Comparison of ENCODE assay signal across 12 cellular contexts in the genomic region with DNA sequence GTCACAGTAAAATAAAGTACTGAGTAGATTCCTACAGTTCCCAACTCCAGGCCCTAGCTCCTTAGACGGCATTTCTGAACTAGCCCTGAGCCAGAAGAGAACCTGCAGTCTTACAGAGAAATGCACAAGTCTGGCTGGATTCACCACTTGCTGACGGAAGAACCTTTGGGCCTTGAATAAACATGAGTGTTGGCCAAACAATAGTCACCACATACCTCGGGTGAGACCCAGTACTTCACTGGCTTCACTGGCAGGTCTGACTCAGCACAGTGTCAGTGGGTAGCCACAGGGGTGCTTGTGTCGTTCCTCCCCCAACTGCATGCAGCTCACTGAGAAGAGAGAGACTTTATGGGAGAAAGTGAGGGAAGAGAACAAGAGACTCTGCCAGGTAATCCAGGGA.
DNase-seq lines count a peak whose midpoint lies in the region; ATAC-seq and TF ChIP-seq lines count a peak whose summit lies in the region.
"Had no signal": no experiment of that assay in that cellular context is flagged by ENCODE, and none has a peak within 500 bp of the region (broad histone marks: within the 10 kb centered on the region; RNA-seq: fewer than 3 reads in every experiment).

No MANE protein-coding gene starts in this region.

- no peaks in the 10 kb centered on the region for H3K79me2 ChIP-seq in GM23338 (replicated peaks; ENCODE audit: insufficient read depth)

- no peaks in the 10 kb centered on the region for H3K4me1 ChIP-seq in GM23338 (ENCODE audit: insufficient read depth)

- no peak overlapping the region for H3K4me3 ChIP-seq in GM23338
- H3K4me3 ChIP-seq in fibroblast of mammary gland (ENCODE audit: control insufficient read depth, low read depth, low read length) = no peak overlapping the region
- H3K4me3 ChIP-seq in skeletal muscle cell (ENCODE audit: low read depth, low read length) = no peak overlapping the region

- H3K36me3 Mint-ChIP-seq in GM23338 (ENCODE audit: low read depth) (peaks cover 32% of the 10 kb centered on the region), glutamatergic neuron (ENCODE audit: unreplicated experiment) (peaks cover 42% of the 10 kb centered on the region)

- TF ChIP-seq CTCF in GM23338 (conservative IDR thresholded peaks at IDR 0.05; ENCODE audit: low read depth in 2 of 2) (no peak), fibroblast of mammary gland (conservative IDR thresholded peaks at IDR 0.05; ENCODE audit: control insufficient read depth, insufficient read depth, low read depth, low read length) (no peak), glutamatergic neuron (IDR thresholded peaks at IDR 0.05; ENCODE audit: partially characterized antibody, unreplicated experiment) (no peak)

- no peaks in the 10 kb centered on the region for H3K36me3 ChIP-seq in GM23338 (ENCODE audit: insufficient read depth)

- H3K27me3 Mint-ChIP-seq in GM23338 (ENCODE audit: insufficient read depth, low read depth, poor library complexity) = no peaks in the 10 kb centered on the region
- H3K27me3 Mint-ChIP-seq in glutamatergic neuron (ENCODE audit: unreplicated experiment) = peaks cover 3% of the 10 kb centered on the region

- H3K4me1 Mint-ChIP-seq in GM23338 = peaks cover 12% of the 10 kb centered on the region; the same call in 2 of the 3 replicates
- H3K4me1 Mint-ChIP-seq in glutamatergic neuron (ENCODE audit: low read depth, unreplicated experiment) = no peaks in the 10 kb centered on the region

- no peak overlapping the region for H3K27ac ChIP-seq in GM23338 (ENCODE audit: low read depth)
- H3K27ac ChIP-seq: KMS-11 had no signal

- H3K4me3 Mint-ChIP-seq in GM23338 (no peak overlapping the region), glutamatergic neuron (ENCODE audit: unreplicated experiment) (no peak overlapping the region)
- H3K4me3 Mint-ChIP-seq: T-helper 2 cell treated with Interferon-gamma antibody and Interleukin-4, amounts not matched to agents 5 μg/mL and 100 μg/mL, for 36 hours had no signal

- H3K9me3 Mint-ChIP-seq in GM23338 (no peaks in the 10 kb centered on the region), glutamatergic neuron (ENCODE audit: unreplicated experiment) (peaks cover 4% of the 10 kb centered on the region)
- H3K9me3 Mint-ChIP-seq: T-helper 2 cell treated with Interferon-gamma antibody and Interleukin-4, amounts not matched to agents 5 μg/mL and 100 μg/mL, for 36 hours had no signal

- DNase-seq in GM23338 (ENCODE audit: low spot score) = peak; percentile 39
- DNase-seq in RPMI7951 (ENCODE audit: low read depth) = peak; percentile 87
- peak; percentile 97 for DNase-seq in fibroblast of mammary gland (ENCODE audit: low read depth)
- DNase-seq in skeletal muscle cell (ENCODE audit: low read depth) = peak; percentile 79
- no peak for DNase-seq in glutamatergic neuron
- DNase-seq in activated effector memory CD4-positive, alpha-beta T cell treated with anti-CD3 and anti-CD28 coated beads, Interleukin-2, amount 50 U/mL, for 16 hours = no peak
- no peak for DNase-seq in COR-L47 (lab: John Stamatoyannopoulos, UW)
- DNase-seq: cortex of kidney, NCI-H748 treated with DMSO at 0.1 percent for 48 hours, posterior cingulate gyrus had no signal

- H2AFZ ChIP-seq in GM23338 = no peak overlapping the region

- H3K27ac Mint-ChIP-seq in GM23338 (peak overlapping the region; percentile 71; the same call in 1 of the 2 replicates), glutamatergic neuron (ENCODE audit: unreplicated experiment) (no peak overlapping the region)
- H3K27ac Mint-ChIP-seq: T-helper 2 cell treated with Interferon-gamma antibody and Interleukin-4, amounts not matched to agents 5 μg/mL and 100 μg/mL, for 36 hours had no signal

- H4K20me1 ChIP-seq in GM23338 (replicated peaks; ENCODE audit: insufficient read depth) = no peaks in the 10 kb centered on the region

- peak; percentile 97 for ATAC-seq in GM23338

- no peaks in the 10 kb centered on the region for H3K27me3 ChIP-seq in GM23338 (ENCODE audit: insufficient read depth)

- H3K4me2 ChIP-seq in GM23338 = no peak overlapping the region
- H3K4me2 ChIP-seq: KMS-11 had no signal

- no peaks in the 10 kb centered on the region for H3F3A ChIP-seq in GM23338 (replicated peaks; ENCODE audit: low read depth)

- H3K9me2 ChIP-seq in GM23338 (ENCODE audit: insufficient read depth) = no peaks in the 10 kb centered on the region

TF ChIP-seq in GM23338, 12 proteins besides CTCF, POLR2A, EP300 and RAD21:
- TF ChIP-seq, protein P1, sequence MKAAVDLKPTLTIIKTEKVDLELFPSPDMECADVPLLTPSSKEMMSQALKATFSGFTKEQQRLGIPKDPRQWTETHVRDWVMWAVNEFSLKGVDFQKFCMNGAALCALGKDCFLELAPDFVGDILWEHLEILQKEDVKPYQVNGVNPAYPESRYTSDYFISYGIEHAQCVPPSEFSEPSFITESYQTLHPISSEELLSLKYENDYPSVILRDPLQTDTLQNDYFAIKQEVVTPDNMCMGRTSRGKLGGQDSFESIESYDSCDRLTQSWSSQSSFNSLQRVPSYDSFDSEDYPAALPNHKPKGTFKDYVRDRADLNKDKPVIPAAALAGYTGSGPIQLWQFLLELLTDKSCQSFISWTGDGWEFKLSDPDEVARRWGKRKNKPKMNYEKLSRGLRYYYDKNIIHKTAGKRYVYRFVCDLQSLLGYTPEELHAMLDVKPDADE (IDR thresholded peaks at IDR 0.05) = no peak
- TF ChIP-seq, protein P2, sequence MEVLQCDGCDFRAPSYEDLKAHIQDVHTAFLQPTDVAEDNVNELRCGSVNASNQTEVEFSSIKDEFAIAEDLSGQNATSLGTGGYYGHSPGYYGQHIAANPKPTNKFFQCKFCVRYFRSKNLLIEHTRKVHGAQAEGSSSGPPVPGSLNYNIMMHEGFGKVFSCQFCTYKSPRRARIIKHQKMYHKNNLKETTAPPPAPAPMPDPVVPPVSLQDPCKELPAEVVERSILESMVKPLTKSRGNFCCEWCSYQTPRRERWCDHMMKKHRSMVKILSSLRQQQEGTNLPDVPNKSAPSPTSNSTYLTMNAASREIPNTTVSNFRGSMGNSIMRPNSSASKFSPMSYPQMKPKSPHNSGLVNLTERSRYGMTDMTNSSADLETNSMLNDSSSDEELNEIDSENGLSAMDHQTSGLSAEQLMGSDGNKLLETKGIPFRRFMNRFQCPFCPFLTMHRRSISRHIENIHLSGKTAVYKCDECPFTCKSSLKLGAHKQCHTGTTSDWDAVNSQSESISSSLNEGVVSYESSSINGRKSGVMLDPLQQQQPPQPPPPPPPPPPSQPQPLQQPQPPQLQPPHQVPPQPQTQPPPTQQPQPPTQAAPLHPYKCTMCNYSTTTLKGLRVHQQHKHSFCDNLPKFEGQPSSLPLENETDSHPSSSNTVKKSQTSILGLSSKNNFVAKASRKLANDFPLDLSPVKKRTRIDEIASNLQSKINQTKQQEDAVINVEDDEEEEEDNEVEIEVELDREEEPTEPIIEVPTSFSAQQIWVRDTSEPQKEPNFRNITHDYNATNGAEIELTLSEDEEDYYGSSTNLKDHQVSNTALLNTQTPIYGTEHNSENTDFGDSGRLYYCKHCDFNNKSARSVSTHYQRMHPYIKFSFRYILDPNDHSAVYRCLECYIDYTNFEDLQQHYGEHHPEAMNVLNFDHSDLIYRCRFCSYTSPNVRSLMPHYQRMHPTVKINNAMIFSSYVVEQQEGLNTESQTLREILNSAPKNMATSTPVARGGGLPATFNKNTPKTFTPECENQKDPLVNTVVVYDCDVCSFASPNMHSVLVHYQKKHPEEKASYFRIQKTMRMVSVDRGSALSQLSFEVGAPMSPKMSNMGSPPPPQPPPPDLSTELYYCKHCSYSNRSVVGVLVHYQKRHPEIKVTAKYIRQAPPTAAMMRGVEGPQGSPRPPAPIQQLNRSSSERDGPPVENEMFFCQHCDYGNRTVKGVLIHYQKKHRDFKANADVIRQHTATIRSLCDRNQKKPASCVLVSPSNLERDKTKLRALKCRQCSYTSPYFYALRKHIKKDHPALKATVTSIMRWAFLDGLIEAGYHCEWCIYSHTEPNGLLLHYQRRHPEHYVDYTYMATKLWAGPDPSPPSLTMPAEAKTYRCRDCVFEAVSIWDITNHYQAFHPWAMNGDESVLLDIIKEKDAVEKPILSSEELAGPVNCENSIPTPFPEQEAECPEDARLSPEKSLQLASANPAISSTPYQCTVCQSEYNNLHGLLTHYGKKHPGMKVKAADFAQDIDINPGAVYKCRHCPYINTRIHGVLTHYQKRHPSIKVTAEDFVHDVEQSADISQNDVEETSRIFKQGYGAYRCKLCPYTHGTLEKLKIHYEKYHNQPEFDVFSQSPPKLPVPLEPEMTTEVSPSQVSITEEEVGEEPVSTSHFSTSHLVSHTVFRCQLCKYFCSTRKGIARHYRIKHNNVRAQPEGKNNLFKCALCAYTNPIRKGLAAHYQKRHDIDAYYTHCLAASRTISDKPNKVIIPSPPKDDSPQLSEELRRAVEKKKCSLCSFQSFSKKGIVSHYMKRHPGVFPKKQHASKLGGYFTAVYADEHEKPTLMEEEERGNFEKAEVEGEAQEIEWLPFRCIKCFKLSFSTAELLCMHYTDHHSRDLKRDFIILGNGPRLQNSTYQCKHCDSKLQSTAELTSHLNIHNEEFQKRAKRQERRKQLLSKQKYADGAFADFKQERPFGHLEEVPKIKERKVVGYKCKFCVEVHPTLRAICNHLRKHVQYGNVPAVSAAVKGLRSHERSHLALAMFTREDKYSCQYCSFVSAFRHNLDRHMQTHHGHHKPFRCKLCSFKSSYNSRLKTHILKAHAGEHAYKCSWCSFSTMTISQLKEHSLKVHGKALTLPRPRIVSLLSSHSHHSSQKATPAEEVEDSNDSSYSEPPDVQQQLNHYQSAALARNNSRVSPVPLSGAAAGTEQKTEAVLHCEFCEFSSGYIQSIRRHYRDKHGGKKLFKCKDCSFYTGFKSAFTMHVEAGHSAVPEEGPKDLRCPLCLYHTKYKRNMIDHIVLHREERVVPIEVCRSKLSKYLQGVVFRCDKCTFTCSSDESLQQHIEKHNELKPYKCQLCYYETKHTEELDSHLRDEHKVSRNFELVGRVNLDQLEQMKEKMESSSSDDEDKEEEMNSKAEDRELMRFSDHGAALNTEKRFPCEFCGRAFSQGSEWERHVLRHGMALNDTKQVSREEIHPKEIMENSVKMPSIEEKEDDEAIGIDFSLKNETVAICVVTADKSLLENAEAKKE (CRISPR knock-in tag; IDR thresholded peaks at IDR 0.05) = peak; percentile 6; the same call in 1 of the 2 replicates

Comparison
In these comparisons a context has a peak if more than half of its experiments do, and no peak if none do; other contexts are left out.
1. DNase-seq: peak in GM23338 (single experiment), RPMI7951 (single experiment), fibroblast of mammary gland (single experiment) and skeletal muscle cell (single experiment); none in glutamatergic neuron (single experiment), activated effector memory CD4-positive, alpha-beta T cell treated with anti-CD3 and anti-CD28 coated beads, Interleukin-2, amount 50 U/mL, for 16 hours (single experiment) and COR-L47 (single experiment).